ENCODE assay signal across 8 cellular contexts in genomic region chr2:230410861-230411464, GRCh38. TPM values are rescaled to one million over a fixed set of nuclear protein-coding genes. Genes with fewer than 3 reads are reported as not detected.
A peak's percentile ranks its signal among the peaks of the same experiment; 100 is the strongest.
DNase-seq lines count a peak whose midpoint lies in the region; ATAC-seq, FAIRE-seq and TF ChIP-seq lines count a peak whose summit lies in the region.

No MANE protein-coding gene starts in this region.

- peak overlapping the region; percentile 39 to 85 (median 70) for H3K4me3 ChIP-seq in heart left ventricle
- H3K4me3 ChIP-seq in bronchial epithelial cell (ENCODE audit: low read depth, low read length) = peak overlapping the region; percentile 47
- peak overlapping the region; percentile 30 for H3K4me3 ChIP-seq in mucosa of descending colon
- H3K4me3 ChIP-seq in aorta (ENCODE audit: low read length in 2 of 2) = peak overlapping the region; percentile 57 to 74

- H3K9me3 ChIP-seq in heart left ventricle = peaks cover 0 to 6% (median 0%) of the 10 kb centered on the region in 12 donors
- H3K9me3 ChIP-seq in mucosa of descending colon = no peaks in the 10 kb centered on the region
- no peaks in the 10 kb centered on the region for H3K9me3 ChIP-seq in aorta (ENCODE audit: control insufficient read depth, low read length)

- no peak for TF ChIP-seq CTCF in heart left ventricle (IDR thresholded peaks at IDR 0.05)
- no peak for TF ChIP-seq CTCF in bronchial epithelial cell (IDR thresholded peaks at IDR 0.05; ENCODE audit: insufficient read depth, low read length, severe bottlenecking)
- TF ChIP-seq CTCF in mucosa of descending colon (IDR thresholded peaks at IDR 0.05) = no peak
- no peak for TF ChIP-seq CTCF in GM10266 (IDR thresholded peaks at IDR 0.05; ENCODE audit: control insufficient read depth, insufficient read depth, low read depth, missing control alignments)

- intact Hi-C loops in heart left ventricle (cut with DNase I) (loop anchor here in 3 of 10 donors (10.0 kb wide), 2 partner anchors 86 to 186 kb away; partner anchors contain the start of genes SP140L (in 2 of the 3) and SP140 (in 1 of the 3)), cardiac septum (cut with DNase I) (loop anchor here (5.0 kb wide), 1 partner anchor 189 kb away; no protein-coding TSS in a partner anchor), mucosa of descending colon (cut with DNase I, micrococcal nuclease) (no loop called here), aorta (cut with DNase I) (no loop called here)

- H3K36me3 ChIP-seq in heart left ventricle = no peaks in the 10 kb centered on the region
- no peaks in the 10 kb centered on the region for H3K36me3 ChIP-seq in bronchial epithelial cell (ENCODE audit: control insufficient read depth, insufficient read depth, low read length)
- H3K36me3 ChIP-seq in mucosa of descending colon (ENCODE audit: low read depth) = no peaks in the 10 kb centered on the region
- H3K36me3 ChIP-seq in aorta (ENCODE audit: control insufficient read depth in 1 of 2, insufficient read depth in 2 of 2, low read length in 1 of 2) = no peaks in the 10 kb centered on the region

- no peak for FAIRE-seq in bronchial epithelial cell (lab: Jason Lieb, UNC)

- H3K27ac ChIP-seq in heart left ventricle = peak overlapping the region; percentile 81 to 99 (median 94)
- H3K27ac ChIP-seq in aorta (ENCODE audit: low read depth in 1 of 2, low read length in 2 of 2) = peak overlapping the region in 1 of 2 donors; percentile 70

- ATAC-seq in heart left ventricle (no peak), mucosa of descending colon (no peak), aorta (ENCODE audit: low FRiP score) (no peak)

- H3K4me1 ChIP-seq in heart left ventricle = peaks cover 0 to 75% (median 35%) of the 10 kb centered on the region in 12 donors
- H3K4me1 ChIP-seq in mucosa of descending colon (ENCODE audit: low read depth) = peaks cover 7% of the 10 kb centered on the region
- H3K4me1 ChIP-seq in aorta (ENCODE audit: control insufficient read depth in 1 of 2, insufficient read depth in 2 of 2, low read length in 2 of 2) = no peaks in the 10 kb centered on the region

- H3K27me3 ChIP-seq in heart left ventricle = no peaks in the 10 kb centered on the region
- no peaks in the 10 kb centered on the region for H3K27me3 ChIP-seq in bronchial epithelial cell (ENCODE audit: control insufficient read depth, insufficient read depth, low read length)
- no peaks in the 10 kb centered on the region for H3K27me3 ChIP-seq in aorta (ENCODE audit: control insufficient read depth in 1 of 2, insufficient read depth in 2 of 2, low read length in 1 of 2)

- DNase-seq in heart left ventricle (peak in 1 of 5 donors; percentile 17), cardiac septum (ENCODE audit: low spot score) (no peak), bronchial epithelial cell (ENCODE audit: low read depth) (no peak), mucosa of descending colon (peak in 1 of 3 donors; percentile 34), aorta (no peak), iPS-NIHi11 (ENCODE audit: low spot score) (no peak), GM10266 (ENCODE audit: extremely low spot score) (no peak)
- no peak for DNase-seq in effector CD8-positive, alpha-beta T cell (lab: John Stamatoyannopoulos, UW)

- WGBS in heart left ventricle, 4 donors = 55 to 62% (median 58%) methylated on average over 10 to 12 of the region's 12 CpGs
- 55 to 56% methylated on average over 12 of the region's 12 CpGs for WGBS in aorta, 2 donors

- TF ChIP-seq POLR2A in heart left ventricle (IDR thresholded peaks at IDR 0.05) = no peak

RNA-seq across cellular contexts. Expression of gene SP100, which starts 5.0 kb away (rescaled TPM):
- 100 to 1,000 TPM in 2 of 9 donors, 10 to 100 TPM in 7; 52.2 to 133 (median 67.6) TPM for total RNA-seq in heart left ventricle
- polyA plus RNA-seq in heart left ventricle = 10 to 100 TPM; 32.6 to 48.8 TPM
- total RNA-seq in cardiac septum = 46.3 TPM
- 16.4 and 26.6 TPM in 2 replicates for total RNA-seq in bronchial epithelial cell
- total RNA-seq in mucosa of descending colon = 100 to 1,000 TPM in 2 of 3 donors, 10 to 100 TPM in 1; 83.1 to 130 (median 101) TPM
- 100 to 1,000 TPM; 122 to 171 TPM for total RNA-seq in aorta
- 10 to 100 TPM; 58.7 to 70.8 TPM for polyA plus RNA-seq in aorta
